10 cellular contexts compared by ENCODE assay signal in genomic region chr7:99220388-99220787, GRCh38. TPM values are rescaled to one million over a fixed set of nuclear protein-coding genes. Genes with fewer than 3 reads are reported as not detected.
"Had no signal": no experiment of that assay in that cellular context is flagged by ENCODE, and none has a peak within 500 bp of the region (broad histone marks: within the 10 kb centered on the region; RNA-seq: fewer than 3 reads in every experiment).

No MANE protein-coding gene starts in this region.

RNA-seq across cellular contexts. Expression of gene KPNA7, which starts 12.5 kb away (rescaled TPM):
- total RNA-seq: activated CD4-positive, alpha-beta memory T cell treated with anti-CD3 and anti-CD28 coated beads, Interleukin-2, amount 10 ng/mL, durations not matched to agents 7 days and 5 days; activated CD4-positive, alpha-beta T cell treated with anti-CD3 and anti-CD28 coated beads for 36 hours; activated CD4-positive, alpha-beta T cell treated with anti-CD3 and anti-CD28 coated beads, Interleukin-2, amount 10 ng/mL, durations not matched to agents 7 days and 5 days; activated CD8-positive, alpha-beta memory T cell treated with anti-CD3 and anti-CD28 coated beads, Interleukin-2, amount 10 ng/mL, durations not matched to agents 7 days and 5 days; activated CD8-positive, alpha-beta T cell treated with anti-CD3 and anti-CD28 coated beads, Interleukin-2, amount 10 ng/mL, durations not matched to agents 7 days and 5 days; activated naive CD8-positive, alpha-beta T cell treated with anti-CD3 and anti-CD28 coated beads, Interleukin-2, amount 10 ng/mL, durations not matched to agents 7 days and 5 days; activated T-helper 2 cell treated with anti-CD3 and anti-CD28 coated beads, Interferon-gamma antibody, Interleukin-2, Interleukin-4, amounts not matched to agents 10 μg/mL and 5 μg/mL and 100 μg/mL, durations not matched to agents 14 hours and 24 hours and 36 hours; astrocyte had no signal

RNA-seq across cellular contexts. Expression of gene MYH16, which starts 52.3 kb away (rescaled TPM):
- total RNA-seq: activated CD4-positive, alpha-beta memory T cell treated with anti-CD3 and anti-CD28 coated beads, Interleukin-2, amount 10 ng/mL, durations not matched to agents 7 days and 5 days; activated CD4-positive, alpha-beta T cell treated with anti-CD3 and anti-CD28 coated beads for 36 hours; activated CD4-positive, alpha-beta T cell treated with anti-CD3 and anti-CD28 coated beads, Interleukin-2, amount 10 ng/mL, durations not matched to agents 7 days and 5 days; activated CD8-positive, alpha-beta memory T cell treated with anti-CD3 and anti-CD28 coated beads, Interleukin-2, amount 10 ng/mL, durations not matched to agents 7 days and 5 days; activated CD8-positive, alpha-beta T cell treated with anti-CD3 and anti-CD28 coated beads, Interleukin-2, amount 10 ng/mL, durations not matched to agents 7 days and 5 days; activated naive CD8-positive, alpha-beta T cell treated with anti-CD3 and anti-CD28 coated beads, Interleukin-2, amount 10 ng/mL, durations not matched to agents 7 days and 5 days; activated T-helper 2 cell treated with anti-CD3 and anti-CD28 coated beads, Interferon-gamma antibody, Interleukin-2, Interleukin-4, amounts not matched to agents 10 μg/mL and 5 μg/mL and 100 μg/mL, durations not matched to agents 14 hours and 24 hours and 36 hours; breast epithelium had no signal
- polyA plus RNA-seq: adipose tissue had no signal
